10 cellular contexts compared by ENCODE assay signal in genomic region chr20:23446505-23446904, GRCh38. TPM values are rescaled to one million over a fixed set of nuclear protein-coding genes. Genes with fewer than 3 reads are reported as not detected.
DNase-seq lines count a peak whose midpoint lies in the region; TF ChIP-seq lines count a peak whose summit lies in the region.
"Had no signal": no experiment of that assay in that cellular context is flagged by ENCODE, and none has a peak within 500 bp of the region (broad histone marks: within the 10 kb centered on the region; RNA-seq: fewer than 3 reads in every experiment).

No MANE protein-coding gene starts in this region.

- no peaks in the 10 kb centered on the region for H3K9me3 Mint-ChIP-seq in neural progenitor cell

- no peak for TF ChIP-seq POLR2A in erythroblast (IDR thresholded peaks at IDR 0.05; ENCODE audit: low read length)

- H3K4me1 Mint-ChIP-seq in neural progenitor cell, result peaks cover 6% of the 10 kb centered on the region

- H3K27ac Mint-ChIP-seq in neural progenitor cell, result no peak overlapping the region

- peak; percentile 89 for TF ChIP-seq CTCF in neural progenitor cell (IDR thresholded peaks at IDR 0.05)

- H3K9me3 ChIP-seq in neural progenitor cell (ENCODE audit: low read depth), result no peaks in the 10 kb centered on the region

- no peaks in the 10 kb centered on the region for H4K20me1 ChIP-seq in neural progenitor cell (ENCODE audit: low read depth)

- H2AFZ ChIP-seq in neural progenitor cell (replicated peaks), result no peak overlapping the region

- peak; percentile 69 for DNase-seq in activated effector memory CD4-positive, alpha-beta T cell treated with anti-CD3 and anti-CD28 coated beads, Interleukin-2, amount 50 U/mL, for 16 hours
- no peak for DNase-seq in activated effector memory CD4-positive, alpha-beta T cell treated with Interleukin-2 at 50 U/mL for 16 hours
- DNase-seq in HS-27A (ENCODE audit: low read depth) (peak; percentile 38), SK-MEL-5 (ENCODE audit: low read depth, low spot score) (peak; percentile 87), erythroblast (lab: John Stamatoyannopoulos, UW) (peak; percentile 55 to 70), neural progenitor cell (ENCODE audit: low spot score) (peak; percentile 86), germinal center (ENCODE audit: low spot score) (no peak), AG20443 (ENCODE audit: low spot score) (no peak)

- H3K79me2 ChIP-seq in neural progenitor cell (ENCODE audit: low read depth), result no peaks in the 10 kb centered on the region

- H3F3A ChIP-seq in neural progenitor cell (ENCODE audit: low read depth), result no peaks in the 10 kb centered on the region

- H3K4me2 ChIP-seq in neural progenitor cell, result no peak overlapping the region

- no peaks in the 10 kb centered on the region for H3K36me3 ChIP-seq in neural progenitor cell

- H3K27ac ChIP-seq in neural progenitor cell, result no peak overlapping the region

- in situ Hi-C loops in SK-MEL-5 (cut with HindIII; ENCODE audit: low pct_unique_long_range_greater_than_20kb, low sequenced_read_pairs), result no loop called here

- H3K27me3 ChIP-seq in neural progenitor cell, result no peaks in the 10 kb centered on the region

- no peak overlapping the region for H3K4me3 ChIP-seq in neural progenitor cell

- H3K27me3 Mint-ChIP-seq in neural progenitor cell (ENCODE audit: insufficient read depth, low read depth), result peaks cover 6% of the 10 kb centered on the region

- H3K9ac ChIP-seq in neural progenitor cell, result no peak overlapping the region

- H3K36me3 Mint-ChIP-seq in neural progenitor cell, result no peaks in the 10 kb centered on the region

- H3K4me3 Mint-ChIP-seq in neural progenitor cell, result no peak overlapping the region

- H3K4me1 ChIP-seq in neural progenitor cell, result peaks cover 2% of the 10 kb centered on the region

RNA-seq across cellular contexts. Expression of gene CST11, which starts 6.2 kb away (rescaled TPM):
- total RNA-seq in SK-MEL-5 (2014; rRNA removed; shearing (Covaris generic)), result not detected in 2 replicates
- polyA plus RNA-seq in SK-MEL-5 (2015; cell fraction: cytosol; rRNA removed), result not detected in 2 replicates
- not detected in 2 replicates for polyA plus RNA-seq in SK-MEL-5 (2015; cell fraction: nucleus; rRNA removed)
- not detected in 2 replicates for total RNA-seq in neural progenitor cell (ENCODE audit: low replicate concordance)
- total RNA-seq: aorta, temporal lobe had no signal
- polyA plus RNA-seq: aorta had no signal

RNA-seq across cellular contexts. Expression of gene CSTL1, which starts 7.0 kb away (rescaled TPM):
- not detected in 2 replicates for total RNA-seq in SK-MEL-5 (2014; rRNA removed; shearing (Covaris generic))
- not detected in 2 replicates for polyA plus RNA-seq in SK-MEL-5 (2015; cell fraction: cytosol; rRNA removed)
- polyA plus RNA-seq in SK-MEL-5 (2015; cell fraction: nucleus; rRNA removed), result not detected in 2 replicates
- not detected in 2 replicates for total RNA-seq in neural progenitor cell (ENCODE audit: low replicate concordance)
- total RNA-seq: aorta, temporal lobe had no signal
- polyA plus RNA-seq: aorta had no signal

RNA-seq across cellular contexts. Expression of gene NAPB, which starts 25.2 kb away (rescaled TPM):
- 9.4 and 13.1 TPM in 2 replicates for total RNA-seq in SK-MEL-5 (2014; rRNA removed; shearing (Covaris generic))
- 6.8 and 7.7 TPM in 2 replicates for polyA plus RNA-seq in SK-MEL-5 (2015; cell fraction: cytosol; rRNA removed)
- polyA plus RNA-seq in SK-MEL-5 (2015; cell fraction: nucleus; rRNA removed), result 66.1 and 74.1 TPM in 2 replicates
- total RNA-seq in neural progenitor cell (ENCODE audit: low replicate concordance), result 19.8 and 23.8 TPM in 2 replicates

RNA-seq across cellular contexts. Expression of gene CST8, which starts 44.4 kb away (rescaled TPM):
- total RNA-seq in SK-MEL-5 (2014; rRNA removed; shearing (Covaris generic)), result not detected in 2 replicates
- not detected in 2 replicates for polyA plus RNA-seq in SK-MEL-5 (2015; cell fraction: cytosol; rRNA removed)
- polyA plus RNA-seq in SK-MEL-5 (2015; cell fraction: nucleus; rRNA removed), result not detected in 2 replicates
- not detected in 2 replicates for total RNA-seq in neural progenitor cell (ENCODE audit: low replicate concordance)
- total RNA-seq: aorta, temporal lobe had no signal
- polyA plus RNA-seq: aorta had no signal

Comparison
In these comparisons a context has a peak if more than half of its experiments do, and no peak if none do; other contexts are left out.
1. DNase-seq: peak in activated effector memory CD4-positive, alpha-beta T cell treated with anti-CD3 and anti-CD28 coated beads, Interleukin-2, amount 50 U/mL, for 16 hours (single experiment), HS-27A (single experiment), SK-MEL-5 (single experiment), erythroblast (2 of 2) and neural progenitor cell (single experiment); none in activated effector memory CD4-positive, alpha-beta T cell treated with Interleukin-2 at 50 U/mL for 16 hours (single experiment), germinal center (single experiment) and AG20443 (single experiment).